29 cellular contexts compared by ENCODE assay signal in the genomic region with DNA sequence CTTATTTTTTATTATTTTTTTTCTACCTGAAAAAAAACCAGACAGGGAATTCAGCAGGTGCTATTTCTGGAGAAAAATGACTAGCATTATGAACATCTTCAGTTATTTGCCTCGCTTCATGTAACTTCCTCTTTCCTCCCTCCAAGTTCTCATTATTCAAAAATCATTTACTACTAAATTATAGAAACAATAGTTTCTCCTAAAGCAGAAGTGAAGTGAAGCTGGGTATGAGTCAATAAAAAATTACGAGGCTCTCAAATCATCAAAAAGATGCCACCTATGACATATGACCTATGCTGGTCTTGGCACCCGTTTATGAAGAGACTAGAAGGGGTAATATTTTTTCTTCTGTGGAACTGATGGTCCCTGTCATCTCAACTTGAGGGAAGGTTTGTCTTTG.
DNase-seq lines count a peak whose midpoint lies in the region; ATAC-seq, FAIRE-seq and TF ChIP-seq lines count a peak whose summit lies in the region.
"Had no signal": no experiment of that assay in that cellular context is flagged by ENCODE, and none has a peak within 500 bp of the region (broad histone marks: within the 10 kb centered on the region; RNA-seq: fewer than 3 reads in every experiment).

No MANE protein-coding gene starts in this region.

- DNase-seq in germinal center (ENCODE audit: low spot score), result peak; percentile 9
- no peak for DNase-seq in D721Med (ENCODE audit: insufficient read length, low spot score)
- no peak for DNase-seq in pancreas
- no peak for DNase-seq in activated CD8-positive, alpha-beta memory T cell treated with anti-CD3 and anti-CD28 coated beads, Interleukin-2, amount 10 ng/mL, durations not matched to agents 7 days and 5 days
- DNase-seq: activated CD4-positive, alpha-beta T cell treated with anti-CD3 and anti-CD28 coated beads for 1 hour; activated CD8-positive, alpha-beta T cell treated with anti-CD3 and anti-CD28 coated beads, Interleukin-2, amount 10 ng/mL, durations not matched to agents 7 days and 5 days; activated effector memory CD4-positive, alpha-beta T cell treated with Interleukin-2 at 50 U/mL for 16 hours; activated T-cell treated with anti-CD3 and anti-CD28 coated beads for 4 hours; aorta; BE2C; DMS79; effector CD4-positive, alpha-beta T cell; GF-D8; head of caudate nucleus; lower lobe of right lung; NCI-H1092; NCI-H1694 treated with DMSO at 0.1 percent for 48 hours; RPMI8226; stimulated activated CD4-positive, alpha-beta T cell treated with anti-CD3 and anti-CD28 coated beads, Interleukin-15, amount 100 ng/mL, for 24 hours; stomach; thyroid gland had no signal

- WGBS in pancreas, 2 donors, result 41 to 57% methylated on average over 3 of the region's 3 CpGs

- H3K4me3 Mint-ChIP-seq in activated CD8-positive, alpha-beta memory T cell treated with anti-CD3 and anti-CD28 coated beads, Interleukin-2, amount 10 ng/mL, durations not matched to agents 7 days and 5 days, result no peak overlapping the region
- H3K4me3 Mint-ChIP-seq: activated CD8-positive, alpha-beta T cell treated with anti-CD3 and anti-CD28 coated beads, Interleukin-2, amount 10 ng/mL, durations not matched to agents 7 days and 5 days; activated naive CD8-positive, alpha-beta T cell; natural killer cell treated with Interleukin-12 subunit alpha and Interleukin-12 subunit beta and Interleukin-15 and Interleukin-18, amount 100 ng/mL, for 72 hours had no signal

- no peak for TF ChIP-seq CTCF in D721Med (IDR thresholded peaks at IDR 0.05; ENCODE audit: insufficient read depth, missing control alignments)
- TF ChIP-seq CTCF in pancreas (IDR thresholded peaks at IDR 0.05), result no peak

- no peak for FAIRE-seq in D721Med (lab: Jason Lieb, UNC)
- no peak for FAIRE-seq in pancreas (lab: Jason Lieb, UNC)
- FAIRE-seq: H1, HepG2 had no signal

- no peaks in the 10 kb centered on the region for H3K4me1 ChIP-seq in pancreas
- H3K4me1 ChIP-seq: BE2C, lower lobe of right lung, SJSA1, stomach, thyroid gland had no signal

- no peaks in the 10 kb centered on the region for H3K4me1 Mint-ChIP-seq in activated CD8-positive, alpha-beta memory T cell treated with anti-CD3 and anti-CD28 coated beads, Interleukin-2, amount 10 ng/mL, durations not matched to agents 7 days and 5 days

- H3K27ac ChIP-seq in pancreas, result no peak overlapping the region
- H3K27ac ChIP-seq: lower lobe of right lung, SJSA1, stomach, thyroid gland had no signal

- no peaks in the 10 kb centered on the region for H3K9me3 ChIP-seq in pancreas
- H3K9me3 ChIP-seq: BE2C, lower lobe of right lung, SJSA1, stomach, thyroid gland had no signal

- H3K36me3 ChIP-seq in pancreas, result no peaks in the 10 kb centered on the region
- H3K36me3 ChIP-seq: BE2C, lower lobe of right lung, SJSA1, stomach, thyroid gland had no signal

- H3K27me3 Mint-ChIP-seq in activated CD8-positive, alpha-beta memory T cell treated with anti-CD3 and anti-CD28 coated beads, Interleukin-2, amount 10 ng/mL, durations not matched to agents 7 days and 5 days, result no peaks in the 10 kb centered on the region
- H3K27me3 Mint-ChIP-seq: activated naive CD8-positive, alpha-beta T cell; natural killer cell treated with Interleukin-12 subunit alpha and Interleukin-12 subunit beta and Interleukin-15 and Interleukin-18, amount 100 ng/mL, for 72 hours had no signal

- CTCF ChIA-PET in activated CD8-positive, alpha-beta memory T cell treated with anti-CD3 and anti-CD28 coated beads, Interleukin-2, amount 10 ng/mL, durations not matched to agents 7 days and 5 days (lab: Charles Lee), result no interaction called here

- H3K27me3 ChIP-seq in pancreas, result no peaks in the 10 kb centered on the region
- H3K27me3 ChIP-seq: BE2C, SJSA1, stomach, thyroid gland had no signal

- no peaks in the 10 kb centered on the region for H3K36me3 Mint-ChIP-seq in activated CD8-positive, alpha-beta memory T cell treated with anti-CD3 and anti-CD28 coated beads, Interleukin-2, amount 10 ng/mL, durations not matched to agents 7 days and 5 days
- H3K36me3 Mint-ChIP-seq: activated naive CD8-positive, alpha-beta T cell; natural killer cell treated with Interleukin-12 subunit alpha and Interleukin-12 subunit beta and Interleukin-15 and Interleukin-18, amount 100 ng/mL, for 72 hours had no signal

- peak; percentile 53 for ATAC-seq in GM18502 (IDR thresholded peaks at IDR 0.05; ENCODE audit: poor library complexity, unreplicated experiment)
- peak; percentile 53 for ATAC-seq in GM19395 (IDR thresholded peaks at IDR 0.05; ENCODE audit: unreplicated experiment)
- peak; percentile 50 for ATAC-seq in HG03442 (IDR thresholded peaks at IDR 0.05; ENCODE audit: unreplicated experiment)
- ATAC-seq in pancreas, result no peak
- no peak for ATAC-seq in activated CD8-positive, alpha-beta memory T cell treated with anti-CD3 and anti-CD28 coated beads, Interleukin-2, amount 10 ng/mL, durations not matched to agents 7 days and 5 days
- ATAC-seq: activated CD8-positive, alpha-beta T cell treated with anti-CD3 and anti-CD28 coated beads, Interleukin-2, amount 10 ng/mL, durations not matched to agents 7 days and 5 days; HepG2; lower lobe of right lung; natural killer cell treated with Interleukin-12 subunit alpha and Interleukin-12 subunit beta and Interleukin-15 and Interleukin-18, amount 100 ng/mL, for 72 hours had no signal

- no peaks in the 10 kb centered on the region for H3K9me3 Mint-ChIP-seq in activated CD8-positive, alpha-beta memory T cell treated with anti-CD3 and anti-CD28 coated beads, Interleukin-2, amount 10 ng/mL, durations not matched to agents 7 days and 5 days (ENCODE audit: low read depth)
- H3K9me3 Mint-ChIP-seq: natural killer cell treated with Interleukin-12 subunit alpha and Interleukin-12 subunit beta and Interleukin-15 and Interleukin-18, amount 100 ng/mL, for 72 hours had no signal

- no peak overlapping the region for H3K4me3 ChIP-seq in pancreas
- H3K4me3 ChIP-seq: lower lobe of right lung, SJSA1, stomach, thyroid gland had no signal

- H3K27ac Mint-ChIP-seq in activated CD8-positive, alpha-beta memory T cell treated with anti-CD3 and anti-CD28 coated beads, Interleukin-2, amount 10 ng/mL, durations not matched to agents 7 days and 5 days, result no peak overlapping the region
- H3K27ac Mint-ChIP-seq: activated CD8-positive, alpha-beta T cell treated with anti-CD3 and anti-CD28 coated beads, Interleukin-2, amount 10 ng/mL, durations not matched to agents 7 days and 5 days; activated naive CD8-positive, alpha-beta T cell; natural killer cell treated with Interleukin-12 subunit alpha and Interleukin-12 subunit beta and Interleukin-15 and Interleukin-18, amount 100 ng/mL, for 72 hours had no signal

- intact Hi-C loops in pancreas (cut with DNase I), result no loop called here

Comparison
In these comparisons a context has a peak if more than half of its experiments do, and no peak if none do; other contexts are left out.
1. ATAC-seq: peak in GM18502 (single experiment), GM19395 (single experiment) and HG03442 (single experiment); none in pancreas (0 of 4) and activated CD8-positive, alpha-beta memory T cell treated with anti-CD3 and anti-CD28 coated beads, Interleukin-2, amount 10 ng/mL, durations not matched to agents 7 days and 5 days (single experiment).